8 cellular contexts compared by ENCODE assay signal in genomic region chr3:172102123-172102882, GRCh38.
A peak's percentile ranks its signal among the peaks of the same experiment; 100 is the strongest.
DNase-seq lines count a peak whose midpoint lies in the region; ATAC-seq, FAIRE-seq and TF ChIP-seq lines count a peak whose summit lies in the region.

No MANE protein-coding gene starts in this region.

- H3K9me3 ChIP-seq in pancreas, result no peaks in the 10 kb centered on the region

- CTCF ChIA-PET in HEK293T (lab: Yijun Ruan, JAX), result interaction anchor here (1.1 kb wide), 1 partner anchor 175 kb away, joined by 5 read pairs; no protein-coding TSS in a partner anchor

- no peaks in the 10 kb centered on the region for H3K27me3 ChIP-seq in pancreas

- intact Hi-C loops in pancreas (cut with DNase I), result no loop called here

- 37 to 47% methylated on average over 5 of the region's 5 CpGs for WGBS in pancreas, 2 donors

- POLR2A ChIA-PET in HEK293T (lab: Yijun Ruan, JAX), result interaction anchor here (0.9 kb wide), 1 partner anchor 61 kb away, joined by 3 read pairs; no protein-coding TSS in a partner anchor

- peaks cover 53 to 85% (median 70%) of the 10 kb centered on the region in 3 donors for H3K4me1 ChIP-seq in pancreas

- DNase-seq in KG1 (lab: John Stamatoyannopoulos, UW) (peak; percentile 23), pancreas (peak in 5 of 6 donors; percentile 44 to 71 (median 63)), NCI-H2081 (lab: John Stamatoyannopoulos, UW) (no peak), HEK293T (ENCODE audit: extremely low spot score) (no peak), NCI-H187 (lab: John Stamatoyannopoulos, UW) (no peak), HuH-7 (ENCODE audit: low spot score) (no peak)
- peak; percentile 13 for DNase-seq in activated T-helper 9 cell treated with anti-CD3 and anti-CD28 coated beads, Interleukin-2, amount 50 U/mL, for 16 hours (ENCODE audit: low read depth)

- TF ChIP-seq CTCF in pancreas (IDR thresholded peaks at IDR 0.05), result no peak

- H3K4me3 ChIP-seq in pancreas, result no peak overlapping the region

- FAIRE-seq in pancreas (lab: Jason Lieb, UNC), result no peak

- H3K36me3 ChIP-seq in pancreas, result no peaks in the 10 kb centered on the region

- H3K27ac ChIP-seq in pancreas, result peak overlapping the region in 2 of 4 donors; percentile 45 to 74

- ATAC-seq in GM19025 (IDR thresholded peaks at IDR 0.05; ENCODE audit: low read depth, unreplicated experiment) (peak; percentile 21), pancreas (peak; percentile 45 to 72 (median 71))

TF ChIP-seq in HEK293T, 16 proteins besides CTCF, POLR2A, EP300 and RAD21:
- TF ChIP-seq FOXA1 (IDR thresholded peaks at IDR 0.05) (no peak), SP1 (IDR thresholded peaks at IDR 0.05) (no peak), BHLHE40 (IDR thresholded peaks at IDR 0.05; ENCODE audit: borderline replicate concordance) (no peak), ELF4 (IDR thresholded peaks at IDR 0.05) (no peak), LEF1 (IDR thresholded peaks at IDR 0.05; ENCODE audit: borderline replicate concordance) (no peak), L3MBTL2 (conservative IDR thresholded peaks at IDR 0.05) (no peak), ARNT (IDR thresholded peaks at IDR 0.05) (no peak), NFRKB (IDR thresholded peaks at IDR 0.05) (no peak), TARDBP (IDR thresholded peaks at IDR 0.05) (no peak), HDGF (IDR thresholded peaks at IDR 0.05; ENCODE audit: borderline replicate concordance) (no peak), FOXM1 (IDR thresholded peaks at IDR 0.05; ENCODE audit: borderline replicate concordance) (no peak), FOXK2 (IDR thresholded peaks at IDR 0.05) (no peak), ZNF384 (IDR thresholded peaks at IDR 0.05) (no peak)
- TF ChIP-seq, protein P1, sequence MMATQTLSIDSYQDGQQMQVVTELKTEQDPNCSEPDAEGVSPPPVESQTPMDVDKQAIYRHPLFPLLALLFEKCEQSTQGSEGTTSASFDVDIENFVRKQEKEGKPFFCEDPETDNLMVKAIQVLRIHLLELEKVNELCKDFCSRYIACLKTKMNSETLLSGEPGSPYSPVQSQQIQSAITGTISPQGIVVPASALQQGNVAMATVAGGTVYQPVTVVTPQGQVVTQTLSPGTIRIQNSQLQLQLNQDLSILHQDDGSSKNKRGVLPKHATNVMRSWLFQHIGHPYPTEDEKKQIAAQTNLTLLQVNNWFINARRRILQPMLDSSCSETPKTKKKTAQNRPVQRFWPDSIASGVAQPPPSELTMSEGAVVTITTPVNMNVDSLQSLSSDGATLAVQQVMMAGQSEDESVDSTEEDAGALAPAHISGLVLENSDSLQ (IDR thresholded peaks at IDR 0.05), result no peak

Comparison
In these comparisons a context has a peak if more than half of its experiments do, and no peak if none do; other contexts are left out.
1. DNase-seq: peak in KG1 (single experiment), activated T-helper 9 cell treated with anti-CD3 and anti-CD28 coated beads, Interleukin-2, amount 50 U/mL, for 16 hours (single experiment) and pancreas (5 of 6); none in NCI-H2081 (0 of 2), HEK293T (single experiment), NCI-H187 (0 of 2) and HuH-7 (single experiment).